ENCODE assay signal across 7 cellular contexts in genomic region chr5:73447234-73448071, GRCh38. TPM values are rescaled to one million over a fixed set of nuclear protein-coding genes. Genes with fewer than 3 reads are reported as not detected.
DNase-seq lines count a peak whose midpoint lies in the region; ATAC-seq, FAIRE-seq and TF ChIP-seq lines count a peak whose summit lies in the region.

No MANE protein-coding gene starts in this region.

- peak overlapping the region; percentile 25 for H3K4me3 ChIP-seq in lower leg skin (ENCODE audit: low read depth, poor library complexity, severe bottlenecking)
- peak overlapping the region; percentile 58 for H3K4me3 ChIP-seq in thymus (ENCODE audit: low read length)

- H3K27me3 ChIP-seq in thymus (ENCODE audit: control insufficient read depth, insufficient read depth), result peaks cover 75% of the 10 kb centered on the region

- peaks cover 16% of the 10 kb centered on the region for H3K4me1 ChIP-seq in thymus (ENCODE audit: control insufficient read depth, insufficient read depth, low read length)

- no peaks in the 10 kb centered on the region for H3K36me3 ChIP-seq in thymus (ENCODE audit: control insufficient read depth, insufficient read depth)

- H3K27ac ChIP-seq in thymus (ENCODE audit: low read depth), result no peak overlapping the region

- FAIRE-seq in D721Med (lab: Jason Lieb, UNC), result no peak

- 1 to 2% methylated on average over 11 to 58 of the region's 127 CpGs for WGBS in lower leg skin, 2 donors
- 1% methylated on average over 124 of the region's 127 CpGs for WGBS in thymus

- in situ Hi-C loops in G401 (cut with HindIII; ENCODE audit: low sequenced_read_pairs), result no loop called here

- intact Hi-C loops in lower leg skin (cut with DNase I; ENCODE audit: low total_unique reads), result no loop called here

- DNase-seq in G401 (ENCODE audit: low spot score), result peak; percentile 37
- DNase-seq in T-helper 1 cell, result peak in 3 of 5 donors; percentile 30 to 50 (median 34)
- peak; percentile 48 for DNase-seq in central memory CD4-positive, alpha-beta T cell
- DNase-seq in lower leg skin (ENCODE audit: low spot score in 2 of 2), result no peak
- no peak for DNase-seq in D721Med (ENCODE audit: insufficient read length, low spot score)

- TF ChIP-seq POLR2A in lower leg skin (IDR thresholded peaks at IDR 0.05), result no peak

- TF ChIP-seq CTCF in lower leg skin (IDR thresholded peaks at IDR 0.05) (no peak), D721Med (IDR thresholded peaks at IDR 0.05; ENCODE audit: insufficient read depth, missing control alignments) (no peak)

- H3K9me3 ChIP-seq in thymus (ENCODE audit: control insufficient read depth), result peaks cover 3% of the 10 kb centered on the region

- peak; percentile 34 for ATAC-seq in HG03432 (IDR thresholded peaks at IDR 0.05; ENCODE audit: unreplicated experiment)

RNA-seq across cellular contexts. Expression of gene FOXD1, which starts 1.1 kb away (rescaled TPM):
- total RNA-seq in G401 (2014; rRNA removed; shearing (Covaris generic)), result 11.3 and 11.8 TPM in 2 replicates
- 1 to 10 TPM in 3 of 4 donors, under 1 TPM in 1; 0.63 to 2.2 (median 1.8) TPM for total RNA-seq in lower leg skin
- polyA plus RNA-seq in thymus, result 0.23 TPM

RNA-seq across cellular contexts. Expression of gene BTF3, which starts 50.8 kb away (rescaled TPM):
- total RNA-seq in G401 (2014; rRNA removed; shearing (Covaris generic)), result 310 and 326 TPM in 2 replicates
- 1,000 to 10,000 TPM in 1 of 4 donors, 100 to 1,000 TPM in 3; 596 to 1,008 (median 649) TPM for total RNA-seq in lower leg skin
- polyA plus RNA-seq in thymus, result 1,030 TPM

Comparison
In these comparisons a context has a peak if more than half of its experiments do, and no peak if none do; other contexts are left out.
1. DNase-seq: peak in G401 (single experiment), T-helper 1 cell (3 of 5) and central memory CD4-positive, alpha-beta T cell (single experiment); none in lower leg skin (0 of 2) and D721Med (single experiment).